Comparison of ENCODE assay signal across 14 cellular contexts in genomic region chr1:53642607-53643006, GRCh38.
DNase-seq lines count a peak whose midpoint lies in the region; ATAC-seq and TF ChIP-seq lines count a peak whose summit lies in the region.
"Had no signal": no experiment of that assay in that cellular context is flagged by ENCODE, and none has a peak within 500 bp of the region (broad histone marks: within the 10 kb centered on the region; RNA-seq: fewer than 3 reads in every experiment).

No MANE protein-coding gene starts in this region.

- no peak for TF ChIP-seq EP300 in transverse colon (IDR thresholded peaks at IDR 0.05; ENCODE audit: low read depth)

- DNase-seq in CD14-positive monocyte (ENCODE audit: low spot score) (peak; percentile 18), Peyer's patch (peak in 2 of 3 donors; percentile 18), mesenteric fat pad (ENCODE audit: low spot score) (peak; percentile 77), sciatic nerve (ENCODE audit: low spot score) (peak; percentile 14), MG63 (no peak), transverse colon (no peak), GF-D8 (lab: John Stamatoyannopoulos, UW) (no peak)
- DNase-seq: CD8-positive, alpha-beta T cell; GM23248; NCI-H446; NCI-H748 treated with DMSO at 0.1 percent for 48 hours; PC-3 had no signal

- TF ChIP-seq POLR2A in Peyer's patch (IDR thresholded peaks at IDR 0.05) (no peak), transverse colon (IDR thresholded peaks at IDR 0.05) (no peak)

- ATAC-seq in sciatic nerve: no peak
- ATAC-seq: CD8-positive, alpha-beta T cell; HCT116; PC-3 had no signal

- H3K27me3 ChIP-seq in Peyer's patch: no peaks in the 10 kb centered on the region
- no peaks in the 10 kb centered on the region for H3K27me3 ChIP-seq in MG63
- H3K27me3 ChIP-seq in transverse colon: no peaks in the 10 kb centered on the region
- H3K27me3 ChIP-seq: BE2C had no signal

- H3K27ac ChIP-seq in Peyer's patch: no peak overlapping the region
- no peak overlapping the region for H3K27ac ChIP-seq in transverse colon
- H3K27ac ChIP-seq: GM23248 had no signal

- peaks cover 3 to 4% (median 4%) of the 10 kb centered on the region in 3 donors for H3K27me3 Mint-ChIP-seq in CD14-positive monocyte (ENCODE audit: low read depth in 3 of 3)

- no peaks in the 10 kb centered on the region for H3K4me1 ChIP-seq in Peyer's patch
- H3K4me1 ChIP-seq in transverse colon: no peaks in the 10 kb centered on the region
- H3K4me1 ChIP-seq: BE2C had no signal

- no peak overlapping the region for H3K27ac Mint-ChIP-seq in CD14-positive monocyte
- H3K27ac Mint-ChIP-seq: CD8-positive, alpha-beta T cell had no signal

- H3K4me3 Mint-ChIP-seq in CD14-positive monocyte: no peak overlapping the region
- H3K4me3 Mint-ChIP-seq: CD8-positive, alpha-beta T cell had no signal

- no peak for TF ChIP-seq CTCF in CD14-positive monocyte (IDR thresholded peaks at IDR 0.05)
- no peak for TF ChIP-seq CTCF in Peyer's patch (IDR thresholded peaks at IDR 0.05)
- TF ChIP-seq CTCF in transverse colon (IDR thresholded peaks at IDR 0.05): no peak

- H3K9me3 ChIP-seq in Peyer's patch (no peaks in the 10 kb centered on the region), MG63 (no peaks in the 10 kb centered on the region), transverse colon (no peaks in the 10 kb centered on the region)
- H3K9me3 ChIP-seq: BE2C had no signal

- H3K4me3 ChIP-seq in Peyer's patch (no peak overlapping the region), MG63 (no peak overlapping the region), transverse colon (no peak overlapping the region)
- H3K4me3 ChIP-seq: GM23248 had no signal

- in situ Hi-C loops in transverse colon (cut with MboI; ENCODE audit: low pct_ligation_motif_present in 1 of 4, low pct_unique_long_range_greater_than_20kb in 1 of 4, low sequenced_read_pairs in 3 of 4): no loop called here

- no peaks in the 10 kb centered on the region for H3K36me3 ChIP-seq in Peyer's patch
- H3K36me3 ChIP-seq in MG63: no peaks in the 10 kb centered on the region
- no peaks in the 10 kb centered on the region for H3K36me3 ChIP-seq in transverse colon
- H3K36me3 ChIP-seq: BE2C had no signal

- H3K9me3 Mint-ChIP-seq in CD14-positive monocyte: no peaks in the 10 kb centered on the region
- H3K9me3 Mint-ChIP-seq: CD8-positive, alpha-beta T cell had no signal

- H3K4me1 Mint-ChIP-seq in CD14-positive monocyte: no peaks in the 10 kb centered on the region

- no peaks in the 10 kb centered on the region for H3K36me3 Mint-ChIP-seq in CD14-positive monocyte
- H3K36me3 Mint-ChIP-seq: CD8-positive, alpha-beta T cell had no signal

- whole genome bisulfite sequencing in transverse colon (ENCODE audit: low coverage in 1 of 2), 2 donors: 82% methylated on average over 6 of the region's 6 CpGs; no CpG with 5 or more reads in 1 of the 2 donors

- intact Hi-C loops in CD14-positive monocyte (cut with micrococcal nuclease): no loop called here
- intact Hi-C loops in sciatic nerve (cut with DNase I): no loop called here
- intact Hi-C loops in transverse colon (cut with DNase I; ENCODE audit: low total_unique reads): no loop called here

Comparison
In these comparisons a context has a peak if more than half of its experiments do, and no peak if none do; other contexts are left out.
1. DNase-seq: peak in CD14-positive monocyte (single experiment), Peyer's patch (2 of 3), mesenteric fat pad (single experiment) and sciatic nerve (single experiment); none in MG63 (single experiment), transverse colon (single experiment) and GF-D8 (single experiment).